ENCODE assay signal across 1 cellular context in genomic region chr17:59027750-59028149, GRCh38.
TF ChIP-seq lines count a peak whose summit lies in the region.

No MANE protein-coding gene starts in this region.

TF ChIP-seq in WTC11, 78 proteins besides CTCF, POLR2A, EP300 and RAD21 (continued from another document):
- no peak for TF ChIP-seq ARID4B (CRISPR knock-in tag; IDR thresholded peaks at IDR 0.05; ENCODE audit: borderline replicate concordance)
- no peak for TF ChIP-seq ZNF425 (CRISPR knock-in tag; conservative IDR thresholded peaks at IDR 0.05)
- no peak for TF ChIP-seq SOX15 (CRISPR knock-in tag; IDR thresholded peaks at IDR 0.05)
- TF ChIP-seq AR (CRISPR knock-in tag; IDR thresholded peaks at IDR 0.05), result no peak
- TF ChIP-seq ERG (CRISPR knock-in tag; IDR thresholded peaks at IDR 0.05), result no peak
- TF ChIP-seq CREM (CRISPR knock-in tag; IDR thresholded peaks at IDR 0.05), result no peak
- no peak for TF ChIP-seq NFYB (CRISPR knock-in tag; conservative IDR thresholded peaks at IDR 0.05; ENCODE audit: low read depth)
- TF ChIP-seq ATF3 (CRISPR knock-in tag; conservative IDR thresholded peaks at IDR 0.05), result no peak
- TF ChIP-seq CBFB (CRISPR knock-in tag; IDR thresholded peaks at IDR 0.05; ENCODE audit: low read depth), result no peak
- no peak for TF ChIP-seq RELA (CRISPR knock-in tag; IDR thresholded peaks at IDR 0.05; ENCODE audit: borderline replicate concordance)
- TF ChIP-seq PRRX2 (CRISPR knock-in tag; IDR thresholded peaks at IDR 0.05), result no peak
